Comparison of ENCODE assay signal across 11 cellular contexts in the genomic region with DNA sequence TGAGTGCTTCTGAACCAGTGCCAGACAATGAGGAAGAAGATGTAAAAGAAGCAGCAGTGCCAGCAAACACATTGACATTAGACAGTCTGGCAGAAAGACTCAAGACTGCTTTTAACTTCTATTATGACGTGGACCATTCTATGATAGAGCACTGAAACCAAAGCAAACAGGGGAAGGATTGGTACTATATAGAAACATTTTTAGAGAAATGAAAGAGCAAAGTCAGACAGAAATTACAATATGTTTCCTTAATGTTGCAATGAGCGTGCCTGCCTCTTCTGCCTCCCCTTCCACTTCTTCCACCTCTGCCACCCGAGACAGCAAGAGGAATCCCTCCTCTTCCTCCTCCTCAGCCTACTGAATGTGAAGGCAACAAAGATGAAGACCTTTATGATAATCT. TPM values are rescaled to one million over a fixed set of nuclear protein-coding genes. Genes with fewer than 3 reads are reported as not detected.
DNase-seq lines count a peak whose midpoint lies in the region; ATAC-seq and TF ChIP-seq lines count a peak whose summit lies in the region.
"Had no signal": no experiment of that assay in that cellular context is flagged by ENCODE, and none has a peak within 500 bp of the region (broad histone marks: within the 10 kb centered on the region; RNA-seq: fewer than 3 reads in every experiment).

No MANE protein-coding gene starts in this region.

- H3K27ac ChIP-seq in gastroesophageal sphincter, result no peak overlapping the region
- H3K27ac ChIP-seq: body of pancreas had no signal

- H3K27me3 Mint-ChIP-seq in activated CD4-positive, alpha-beta T cell treated with anti-CD3 and anti-CD28 coated beads for 36 hours, result no peaks in the 10 kb centered on the region

- no peak for TF ChIP-seq EP300 in gastroesophageal sphincter (IDR thresholded peaks at IDR 0.05)

- no peaks in the 10 kb centered on the region for H3K4me1 Mint-ChIP-seq in activated CD4-positive, alpha-beta T cell treated with anti-CD3 and anti-CD28 coated beads for 36 hours

- in situ Hi-C loops in GM13977 (cut with MboI; ENCODE audit: low pct_unique_long_range_greater_than_20kb, low sequenced_read_pairs, unreplicated experiment), result no loop called here

- no peak overlapping the region for H3K27ac Mint-ChIP-seq in activated CD4-positive, alpha-beta T cell treated with anti-CD3 and anti-CD28 coated beads for 36 hours

- H3K9me3 Mint-ChIP-seq in activated CD4-positive, alpha-beta T cell treated with anti-CD3 and anti-CD28 coated beads for 36 hours (ENCODE audit: low read depth), result no peaks in the 10 kb centered on the region

- H3K4me3 ChIP-seq in gastroesophageal sphincter, result no peak overlapping the region
- H3K4me3 ChIP-seq: body of pancreas had no signal

- H3K36me3 Mint-ChIP-seq in activated CD4-positive, alpha-beta T cell treated with anti-CD3 and anti-CD28 coated beads for 36 hours (ENCODE audit: low read depth), result peaks cover 17% of the 10 kb centered on the region

- 83 to 85% methylated on average over 3 of the region's 3 CpGs for WGBS in gastroesophageal sphincter (ENCODE audit: low coverage in 1 of 2), 2 donors

- TF ChIP-seq CTCF in GM13977 (IDR thresholded peaks at IDR 0.05; ENCODE audit: extremely low read depth, insufficient read depth, missing control alignments) (no peak), gastroesophageal sphincter (IDR thresholded peaks at IDR 0.05) (no peak)

- H3K27me3 ChIP-seq in gastroesophageal sphincter, result no peaks in the 10 kb centered on the region
- H3K27me3 ChIP-seq: body of pancreas had no signal

- no peak overlapping the region for H3K4me3 Mint-ChIP-seq in activated CD4-positive, alpha-beta T cell treated with anti-CD3 and anti-CD28 coated beads for 36 hours

- intact Hi-C loops in activated CD4-positive, alpha-beta T cell treated with anti-CD3 and anti-CD28 coated beads for 36 hours (cut with DNase I, micrococcal nuclease), result loop anchor here (2.0 to 5.0 kb wide), 4 partner anchors 254 to 299 kb away; no protein-coding TSS in a partner anchor

- CTCF ChIA-PET in activated CD4-positive, alpha-beta T cell treated with anti-CD3 and anti-CD28 coated beads for 36 hours (lab: Charles Lee), result no interaction called here

- H3K36me3 ChIP-seq in gastroesophageal sphincter, result peaks cover 0 to 89% of the 10 kb centered on the region in 2 donors

- peak; percentile 53 for DNase-seq in GM13977 (ENCODE audit: low spot score)
- no peak for DNase-seq in activated T-cell treated with anti-CD3 and anti-CD28 coated beads, Interleukin-2, amount 50 U/mL, for 1 hour
- no peak for DNase-seq in NCI-H1436 treated with DMSO at 0.1 percent for 48 hours (lab: John Stamatoyannopoulos, UW)
- DNase-seq in RPMI8226, result no peak
- DNase-seq in activated CD4-positive, alpha-beta T cell treated with anti-CD3 and anti-CD28 coated beads for 36 hours, result no peak
- DNase-seq: NCI-H748 treated with DMSO at 0.1 percent for 48 hours, occipital lobe had no signal

- ATAC-seq in GM21367 (IDR thresholded peaks at IDR 0.05; ENCODE audit: unreplicated experiment) (peak; percentile 85), HG03108 (IDR thresholded peaks at IDR 0.05; ENCODE audit: unreplicated experiment) (peak; percentile 95), gastroesophageal sphincter (peak; percentile 62)
- no peak for ATAC-seq in activated CD4-positive, alpha-beta T cell treated with anti-CD3 and anti-CD28 coated beads for 36 hours
- ATAC-seq: body of pancreas had no signal

- POLR2A ChIA-PET in activated CD4-positive, alpha-beta T cell treated with anti-CD3 and anti-CD28 coated beads for 36 hours (lab: Charles Lee), result no interaction called here

- no peaks in the 10 kb centered on the region for H3K9me3 ChIP-seq in gastroesophageal sphincter
- H3K9me3 ChIP-seq: body of pancreas had no signal

- no peaks in the 10 kb centered on the region for H3K4me1 ChIP-seq in gastroesophageal sphincter
- H3K4me1 ChIP-seq: body of pancreas had no signal

- no peak for TF ChIP-seq POLR2A in gastroesophageal sphincter (IDR thresholded peaks at IDR 0.05)

RNA-seq across cellular contexts. Expression of a gene that starts 39.7 kb away (rescaled TPM):
- 10 to 100 TPM; 10.9 to 24.1 (median 20.1) TPM for total RNA-seq in gastroesophageal sphincter
- total RNA-seq in activated CD4-positive, alpha-beta T cell treated with anti-CD3 and anti-CD28 coated beads for 36 hours, result 10 to 100 TPM; 14.0 to 20.3 TPM

RNA-seq across cellular contexts. Expression of a gene that starts 39.8 kb away (rescaled TPM):
- total RNA-seq in gastroesophageal sphincter, result 10 to 100 TPM in 3 of 4 donors, 1 to 10 TPM in 1; 9.1 to 21.6 (median 14.2) TPM
- total RNA-seq in activated CD4-positive, alpha-beta T cell treated with anti-CD3 and anti-CD28 coated beads for 36 hours, result 1 to 10 TPM; 6.6 to 7.9 TPM

RNA-seq across cellular contexts. Expression of a gene that starts 53.7 kb away (rescaled TPM):
- 1 to 10 TPM in 2 of 4 donors, under 1 TPM in 2; 0.19 to 1.2 (median 1.1) TPM for total RNA-seq in gastroesophageal sphincter
- total RNA-seq in activated CD4-positive, alpha-beta T cell treated with anti-CD3 and anti-CD28 coated beads for 36 hours, result under 1 TPM; 0.09 to 0.39 TPM

RNA-seq across cellular contexts. Expression of a gene that starts 58.0 kb away (rescaled TPM):
- total RNA-seq in gastroesophageal sphincter, result 10 to 100 TPM in 1 of 4 donors, 1 to 10 TPM in 3; 5.9 to 11.2 (median 6.9) TPM
- 10 to 100 TPM; 28.4 to 31.6 TPM for total RNA-seq in activated CD4-positive, alpha-beta T cell treated with anti-CD3 and anti-CD28 coated beads for 36 hours
